Comparison of ENCODE assay signal across 8 cellular contexts in the genomic region with DNA sequence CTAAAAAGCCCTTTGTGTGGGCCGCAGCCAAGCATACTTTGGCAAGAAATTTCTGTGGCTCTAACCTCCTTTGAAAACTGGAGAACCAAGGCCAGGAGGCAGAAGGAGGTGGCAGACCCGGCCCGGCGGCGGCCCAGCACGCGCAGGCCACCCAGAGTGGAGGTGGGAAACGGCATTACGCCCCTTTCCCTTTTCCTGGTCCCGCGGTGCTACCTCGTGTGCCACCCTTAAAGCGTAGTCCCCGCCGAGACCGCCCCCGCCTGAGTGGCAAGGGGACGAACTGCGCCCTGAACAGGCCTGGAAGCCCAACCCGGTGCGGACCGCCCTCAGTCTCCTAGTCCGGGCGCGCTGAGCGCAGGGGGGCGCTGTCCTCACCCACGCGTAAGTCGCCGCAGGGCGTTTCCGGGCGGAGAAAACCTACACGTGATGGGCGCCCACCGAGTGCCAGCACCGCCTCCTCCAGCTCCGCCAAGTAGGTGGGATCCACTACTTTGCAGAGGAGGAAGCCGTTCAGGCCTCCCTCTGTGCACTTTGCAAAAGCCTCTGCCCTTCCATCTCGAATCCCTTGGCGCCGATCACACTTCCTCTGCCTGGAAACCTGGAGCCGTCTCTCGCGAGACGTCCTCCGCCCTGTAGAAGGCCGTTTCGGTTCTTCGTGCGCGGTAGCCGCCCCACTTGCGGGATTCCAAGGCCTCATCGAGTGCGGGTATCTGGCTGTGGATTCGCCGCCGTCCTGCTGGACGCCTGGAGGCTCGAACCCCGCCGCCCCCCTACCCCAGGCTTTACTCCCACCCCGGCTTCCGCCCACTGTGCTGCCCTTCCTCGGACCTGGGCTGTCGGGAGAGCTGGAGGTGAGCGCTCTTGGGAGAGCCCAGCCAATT. TPM values are rescaled to one million over a fixed set of nuclear protein-coding genes. Genes with fewer than 3 reads are reported as not detected.
DNase-seq lines count a peak whose midpoint lies in the region; ATAC-seq and TF ChIP-seq lines count a peak whose summit lies in the region.

A gene with protein sequence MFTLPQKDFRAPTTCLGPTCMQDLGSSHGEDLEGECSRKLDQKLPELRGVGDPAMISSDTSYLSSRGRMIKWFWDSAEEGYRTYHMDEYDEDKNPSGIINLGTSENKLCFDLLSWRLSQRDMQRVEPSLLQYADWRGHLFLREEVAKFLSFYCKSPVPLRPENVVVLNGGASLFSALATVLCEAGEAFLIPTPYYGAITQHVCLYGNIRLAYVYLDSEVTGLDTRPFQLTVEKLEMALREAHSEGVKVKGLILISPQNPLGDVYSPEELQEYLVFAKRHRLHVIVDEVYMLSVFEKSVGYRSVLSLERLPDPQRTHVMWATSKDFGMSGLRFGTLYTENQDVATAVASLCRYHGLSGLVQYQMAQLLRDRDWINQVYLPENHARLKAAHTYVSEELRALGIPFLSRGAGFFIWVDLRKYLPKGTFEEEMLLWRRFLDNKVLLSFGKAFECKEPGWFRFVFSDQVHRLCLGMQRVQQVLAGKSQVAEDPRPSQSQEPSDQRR (plus strand): TSS at position 420 of the 881 bp plus-strand sequence. CDS start 1,358 bp downstream, outside the sequence.

- TF ChIP-seq CTCF in GM12874 (IDR thresholded peaks at IDR 0.05; ENCODE audit: insufficient read depth, low read depth, low read length): peak; percentile 92
- peak; percentile 55 for TF ChIP-seq CTCF in astrocyte of the cerebellum (IDR thresholded peaks at IDR 0.05; ENCODE audit: low read depth, low read length, missing control alignments)
- TF ChIP-seq CTCF in vagina (IDR thresholded peaks at IDR 0.05): peak; percentile 29 to 88 (median 72)

- H3K4me1 ChIP-seq in vagina: peaks cover 19% of the 10 kb centered on the region

- H3K27me3 ChIP-seq in vagina: no peaks in the 10 kb centered on the region

- no peaks in the 10 kb centered on the region for H3K9me3 ChIP-seq in vagina

- peak in 1 of 2 donors; percentile 23 for TF ChIP-seq POLR2A in vagina (IDR thresholded peaks at IDR 0.05)

- peak; percentile 99 for ATAC-seq in HG02642 (IDR thresholded peaks at IDR 0.05; ENCODE audit: poor library complexity, unreplicated experiment)

- peak within 1 kb of the TSS; percentile 83 for H3K27ac ChIP-seq in vagina

- intact Hi-C loops in vagina (cut with DNase I): no loop called here

- no peaks in the 10 kb centered on the region for H3K36me3 ChIP-seq in vagina

- in situ Hi-C loops in astrocyte of the cerebellum (cut with HindIII; ENCODE audit: low sequenced_read_pairs): no loop called here

- peak; percentile 92 for DNase-seq in NCI-H1436 (lab: John Stamatoyannopoulos, UW)
- peak; percentile 81 for DNase-seq in T-helper 22 cell (ENCODE audit: low read depth)
- peak; percentile 67 for DNase-seq in astrocyte of the cerebellum (ENCODE audit: low read depth)
- peak; percentile 91 for DNase-seq in hepatic stellate cell (ENCODE audit: low spot score)
- DNase-seq in renal cortical epithelial cell (ENCODE audit: low read depth): peak; percentile 81
- DNase-seq in vagina (ENCODE audit: extremely low spot score in 2 of 2): peak in 1 of 2 donors; percentile 96

- H3K4me3 ChIP-seq in astrocyte of the cerebellum (ENCODE audit: low read depth, low read length): peak within 1 kb of the TSS; percentile 50
- H3K4me3 ChIP-seq in vagina: peak within 1 kb of the TSS; percentile 67 to 85

RNA-seq across cellular contexts. Expression of the gene that starts here (rescaled TPM):
- total RNA-seq in renal cortical epithelial cell (12.0 and 16.7 TPM in 2 replicates), vagina (8.1 TPM)
